In genomic region chr16:30805056-30805369, GRCh38 we compare ENCODE assay signal across 8 cellular contexts. TPM values are rescaled to one million over a fixed set of nuclear protein-coding genes. Genes with fewer than 3 reads are reported as not detected.
DNase-seq lines count a peak whose midpoint lies in the region; ATAC-seq and TF ChIP-seq lines count a peak whose summit lies in the region.

No MANE protein-coding gene starts in this region.

- DNase-seq in CD8-positive, alpha-beta memory T cell: no peak
- DNase-seq in SJCRH30 (no peak), esophagus muscularis mucosa (ENCODE audit: extremely low spot score) (no peak), osteocyte (ENCODE audit: extremely low spot score, unreplicated experiment) (no peak), T-helper 9 cell (no peak), left lobe of liver (ENCODE audit: low spot score) (no peak), kidney glomerular epithelial cell (lab: John Stamatoyannopoulos, UW) (no peak)

- H3K36me3 ChIP-seq in CD8-positive, alpha-beta memory T cell (ENCODE audit: insufficient read depth, low read length): no peaks in the 10 kb centered on the region
- no peaks in the 10 kb centered on the region for H3K36me3 ChIP-seq in SJCRH30
- no peaks in the 10 kb centered on the region for H3K36me3 ChIP-seq in esophagus muscularis mucosa

- no peak for TF ChIP-seq EP300 in esophagus muscularis mucosa (IDR thresholded peaks at IDR 0.05)

- H3K36me3 Mint-ChIP-seq in CD8-positive, alpha-beta memory T cell: no peaks in the 10 kb centered on the region
- no peaks in the 10 kb centered on the region for H3K36me3 Mint-ChIP-seq in osteocyte (ENCODE audit: unreplicated experiment)

- POLR2A ChIA-PET in CD8-positive, alpha-beta memory T cell (lab: Charles Lee): interaction anchor here (1.1 to 2.0 kb wide), 5 partner anchors 10 to 70 kb away, joined by 3 to 21 read pairs (median 5); partner anchors contain the start of genes PHKG2 and ZNF629

- no peaks in the 10 kb centered on the region for H3K9me3 Mint-ChIP-seq in CD8-positive, alpha-beta memory T cell
- H3K9me3 Mint-ChIP-seq in osteocyte (ENCODE audit: unreplicated experiment): no peaks in the 10 kb centered on the region

- TF ChIP-seq CTCF in esophagus muscularis mucosa (IDR thresholded peaks at IDR 0.05) (no peak), osteocyte (IDR thresholded peaks at IDR 0.05) (no peak)

- no peak overlapping the region for H3K27ac ChIP-seq in CD8-positive, alpha-beta memory T cell (ENCODE audit: low read depth, low read length)
- H3K27ac ChIP-seq in SJCRH30 (peak overlapping the region; percentile 50; the same call in 1 of the 2 replicates), esophagus muscularis mucosa (replicated peaks in 1 of 4) (peak overlapping the region; percentile 87 to 95 (median 91))

- no peaks in the 10 kb centered on the region for H3K9me3 ChIP-seq in CD8-positive, alpha-beta memory T cell (ENCODE audit: low read length)
- H3K9me3 ChIP-seq in SJCRH30 (replicated peaks) (no peaks in the 10 kb centered on the region), esophagus muscularis mucosa (no peaks in the 10 kb centered on the region)

- peaks cover 2 to 4% of the 10 kb centered on the region in 2 donors for H3K27me3 Mint-ChIP-seq in CD8-positive, alpha-beta memory T cell
- H3K27me3 Mint-ChIP-seq in osteocyte (ENCODE audit: unreplicated experiment): no peaks in the 10 kb centered on the region

- peaks cover 8 to 20% (median 18%) of the 10 kb centered on the region in 3 donors for H3K4me1 Mint-ChIP-seq in CD8-positive, alpha-beta memory T cell
- H3K4me1 Mint-ChIP-seq in osteocyte (ENCODE audit: unreplicated experiment): peaks cover 15% of the 10 kb centered on the region

- H3K27ac Mint-ChIP-seq in CD8-positive, alpha-beta memory T cell: peak overlapping the region in 4 of 8 donors; percentile 30 to 77 (median 52)
- peak overlapping the region; percentile 91 for H3K27ac Mint-ChIP-seq in osteocyte (ENCODE audit: unreplicated experiment)

- no peaks in the 10 kb centered on the region for H3K27me3 ChIP-seq in CD8-positive, alpha-beta memory T cell (ENCODE audit: insufficient read depth, low read length, poor library complexity, severe bottlenecking)
- no peaks in the 10 kb centered on the region for H3K27me3 ChIP-seq in SJCRH30
- H3K27me3 ChIP-seq in esophagus muscularis mucosa: no peaks in the 10 kb centered on the region

- 33% methylated on average over 8 of the region's 8 CpGs for WGBS in esophagus muscularis mucosa

- no peak for ATAC-seq in left lobe of liver
- ATAC-seq in GM18498 (IDR thresholded peaks at IDR 0.05; ENCODE audit: unreplicated experiment): no peak

- CTCF ChIA-PET in CD8-positive, alpha-beta memory T cell (lab: Charles Lee): interaction anchor here (0.8 to 4.4 kb wide), 8 partner anchors 9 to 105 kb away, joined by 3 to 26 read pairs (median 3); partner anchors contain the start of gene ZNF629

- intact Hi-C loops in esophagus muscularis mucosa (cut with DNase I): loop anchor here (2.0 kb wide), 1 partner anchor 18 kb away; the partner anchor contains the start of gene ZNF629

- peak overlapping the region; percentile 52 for H3K4me3 ChIP-seq in CD8-positive, alpha-beta memory T cell (ENCODE audit: low read length)
- H3K4me3 ChIP-seq in SJCRH30: peak overlapping the region; percentile 73
- peak overlapping the region; percentile 77 to 87 (median 82) for H3K4me3 ChIP-seq in esophagus muscularis mucosa

- H3K4me1 ChIP-seq in CD8-positive, alpha-beta memory T cell (ENCODE audit: insufficient read depth, low read length): peaks cover 12% of the 10 kb centered on the region
- 0 out of 2 replicates have a peak, but pooled peaks cover 5% of the 10 kb centered on the region for H3K4me1 ChIP-seq in SJCRH30
- peaks cover 10 to 24% (median 21%) of the 10 kb centered on the region in 4 donors for H3K4me1 ChIP-seq in esophagus muscularis mucosa

- no peak for TF ChIP-seq POLR2A in esophagus muscularis mucosa (IDR thresholded peaks at IDR 0.05; ENCODE audit: low read depth)

- peak overlapping the region; percentile 54 to 94 (median 85) for H3K4me3 Mint-ChIP-seq in CD8-positive, alpha-beta memory T cell
- peak overlapping the region; percentile 90 for H3K4me3 Mint-ChIP-seq in osteocyte (ENCODE audit: unreplicated experiment)

RNA-seq across cellular contexts. Expression of gene ZNF629, which starts 18.0 kb away (rescaled TPM):
- total RNA-seq in CD8-positive, alpha-beta memory T cell: 1 to 10 TPM; 5.6 to 5.7 TPM
- polyA plus RNA-seq in CD8-positive, alpha-beta memory T cell: 1.1 TPM
- 28.6 and 29.8 TPM in 2 replicates for total RNA-seq in SJCRH30 (2014; rRNA removed; shearing (Covaris generic))
- total RNA-seq in esophagus muscularis mucosa (10 to 100 TPM; 10.4 to 17.1 (median 15.4) TPM), osteocyte (26.7 and 27.2 TPM in 2 replicates), left lobe of liver (4.6 TPM)

RNA-seq across cellular contexts. Expression of gene RNF40, which starts 42.9 kb away (rescaled TPM):
- 100 to 1,000 TPM; 152 to 157 TPM for total RNA-seq in CD8-positive, alpha-beta memory T cell
- polyA plus RNA-seq in CD8-positive, alpha-beta memory T cell: 61.9 TPM
- total RNA-seq in SJCRH30 (2014; rRNA removed; shearing (Covaris generic)): 120 and 124 TPM in 2 replicates
- 10 to 100 TPM; 61.9 to 86.9 (median 67.0) TPM for total RNA-seq in esophagus muscularis mucosa
- 116 and 118 TPM in 2 replicates for total RNA-seq in osteocyte
- total RNA-seq in left lobe of liver: 35.7 TPM

RNA-seq across cellular contexts. Expression of gene CFAP119, which starts 43.2 kb away (rescaled TPM):
- 1 to 10 TPM; 6.5 to 6.9 TPM for total RNA-seq in CD8-positive, alpha-beta memory T cell
- polyA plus RNA-seq in CD8-positive, alpha-beta memory T cell: 0.25 TPM
- 4.1 and 4.2 TPM in 2 replicates for total RNA-seq in SJCRH30 (2014; rRNA removed; shearing (Covaris generic))
- 1 to 10 TPM in 2 of 4 donors, under 1 TPM in 2; 0.42 to 2.9 (median 1.4) TPM for total RNA-seq in esophagus muscularis mucosa
- total RNA-seq in osteocyte: 5.0 and 9.7 TPM in 2 replicates
- total RNA-seq in left lobe of liver: 0.40 TPM

RNA-seq across cellular contexts. Expression of gene PHKG2, which starts 56.8 kb away (rescaled TPM):
- 10 to 100 TPM; 31.8 to 32.2 TPM for total RNA-seq in CD8-positive, alpha-beta memory T cell
- polyA plus RNA-seq in CD8-positive, alpha-beta memory T cell: 47.0 TPM
- total RNA-seq in SJCRH30 (2014; rRNA removed; shearing (Covaris generic)): 26.3 and 26.4 TPM in 2 replicates
- total RNA-seq in esophagus muscularis mucosa (10 to 100 TPM; 22.4 to 25.8 (median 23.5) TPM), osteocyte (28.6 and 31.1 TPM in 2 replicates), left lobe of liver (23.0 TPM)
